24 cellular contexts compared by ENCODE assay signal in the genomic region with DNA sequence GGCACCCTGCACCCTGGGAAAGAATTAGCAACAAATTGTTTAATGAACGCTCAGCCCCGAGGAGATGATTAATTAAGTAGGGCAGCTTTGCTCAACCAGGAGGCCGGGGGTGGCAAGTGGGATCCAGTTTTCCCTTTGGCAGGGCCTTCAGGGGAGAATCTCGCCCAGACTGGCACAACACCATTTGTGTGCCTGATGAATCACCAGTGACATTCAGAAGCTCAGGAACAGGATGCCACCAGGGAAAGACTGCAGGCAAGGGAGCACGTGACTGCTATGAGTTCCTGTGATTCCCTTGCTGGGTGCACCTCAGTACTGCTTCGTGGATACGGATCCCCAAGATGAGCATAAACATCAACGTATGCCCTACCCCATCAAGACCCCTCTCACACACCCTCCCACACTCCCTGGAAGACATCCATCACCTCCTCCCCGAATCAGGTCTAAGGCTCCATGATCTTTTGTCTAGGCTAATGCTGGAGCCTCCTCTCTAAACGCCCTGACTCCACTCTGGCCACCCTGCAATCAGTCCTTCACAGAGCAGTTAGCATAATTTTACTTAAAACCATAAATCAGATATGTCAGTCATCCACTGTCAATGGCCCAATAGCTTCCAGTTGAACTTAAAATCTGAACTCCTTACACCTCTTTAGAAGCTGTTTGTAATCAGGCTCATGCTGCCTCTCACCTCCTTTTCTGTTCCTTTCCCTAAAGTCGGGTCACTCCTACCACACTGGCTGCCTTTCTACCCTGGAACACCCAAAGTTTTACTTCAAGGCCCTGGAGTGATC.
A peak's percentile ranks its signal among the peaks of the same experiment; 100 is the strongest.
DNase-seq lines count a peak whose midpoint lies in the region; ATAC-seq, FAIRE-seq and TF ChIP-seq lines count a peak whose summit lies in the region.
"Had no signal": no experiment of that assay in that cellular context is flagged by ENCODE, and none has a peak within 500 bp of the region (broad histone marks: within the 10 kb centered on the region; RNA-seq: fewer than 3 reads in every experiment).

No MANE protein-coding gene starts in this region.

- H3K9ac ChIP-seq in mammary epithelial cell (ENCODE audit: insufficient read depth, low read length), result no peak overlapping the region

- no peak overlapping the region for H2AFZ ChIP-seq in mammary epithelial cell (ENCODE audit: low read depth, low read length)

- WGBS in mammary epithelial cell (ENCODE audit: low coverage, missing lambda C conversion rate), result 58% methylated on average over 11 of the region's 11 CpGs

- DNase-seq in LHCN-M2 (ENCODE audit: low read depth) (peak; percentile 19), mammary epithelial cell (peak; percentile 9), right atrium auricular region (ENCODE audit: low spot score) (no peak), gastrocnemius medialis (peak in 1 of 2 donors; percentile 26), urothelium cell line (ENCODE audit: low spot score) (no peak), cerebellar cortex (ENCODE audit: low spot score) (no peak)
- DNase-seq: activated CD4-positive, alpha-beta T cell treated with anti-CD3 and anti-CD28 coated beads, Interleukin-2, amount 10 ng/mL, durations not matched to agents 24 days and 14 days; activated naive CD4-positive, alpha-beta T cell treated with anti-CD3 and anti-CD28 coated beads, Interleukin-2, amount 10 ng/mL, durations not matched to agents 7 days and 5 days; activated T-cell treated with anti-CD3 and anti-CD28 coated beads, Interleukin-2, amount 50 U/mL, for 72 hours; CD4-positive, alpha-beta T cell; central memory CD4-positive, alpha-beta T cell; effector CD8-positive, alpha-beta T cell; natural killer cell; NCI-H1694 treated with DMSO at 0.1 percent for 48 hours; NCI-H345 had no signal

- FAIRE-seq in urothelium cell line (lab: Jason Lieb, UNC), result no peak
- FAIRE-seq: G401.6 had no signal

- ATAC-seq in gastrocnemius medialis (peak; percentile 72 to 76), HG02840 (IDR thresholded peaks at IDR 0.05; ENCODE audit: low FRiP score, unreplicated experiment) (no peak), HG03521 (IDR thresholded peaks at IDR 0.05; ENCODE audit: unreplicated experiment) (no peak)
- ATAC-seq: activated T-cell treated with anti-CD3 and anti-CD28 coated beads, Interleukin-2, amount 50 U/mL, for 72 hours; gastroesophageal sphincter; natural killer cell; stimulated activated memory B cell treated with anti-CD40 and anti-IgM and Interleukin-4, amounts not matched to agents 10 μg/mL and 1 μg/mL and 100 μg/mL, for 72 hours had no signal

- no peaks in the 10 kb centered on the region for H3K4me1 ChIP-seq in mammary epithelial cell (ENCODE audit: insufficient read depth, low read length)
- H3K4me1 ChIP-seq in right atrium auricular region, result peaks cover 0 to 33% of the 10 kb centered on the region in 2 donors
- no peaks in the 10 kb centered on the region for H3K4me1 ChIP-seq in gastrocnemius medialis

- H3K27me3 ChIP-seq in mammary epithelial cell (ENCODE audit: insufficient read depth, low read length), result no peaks in the 10 kb centered on the region
- H3K27me3 ChIP-seq in right atrium auricular region, result no peaks in the 10 kb centered on the region
- no peaks in the 10 kb centered on the region for H3K27me3 ChIP-seq in gastrocnemius medialis
- H3K27me3 ChIP-seq: esophagus muscularis mucosa, gastroesophageal sphincter had no signal

- H3K4me3 ChIP-seq in mammary epithelial cell (replicated peaks in 1 of 3; ENCODE audit: insufficient read depth in 1 of 3, low read depth in 2 of 3, low read length in 3 of 3) (no peak overlapping the region), right atrium auricular region (no peak overlapping the region), gastrocnemius medialis (no peak overlapping the region)
- H3K4me3 ChIP-seq: esophagus muscularis mucosa, gastroesophageal sphincter, smooth muscle cell, thoracic aorta had no signal

- dilution Hi-C loops in mammary epithelial cell (cut with HindIII; ENCODE audit: low sequenced_read_pairs), result loop anchor here (10.0 kb wide), 1 partner anchor 53 kb away; no protein-coding TSS in a partner anchor

- H3K79me2 ChIP-seq in mammary epithelial cell (ENCODE audit: insufficient read depth, low read length), result no peaks in the 10 kb centered on the region

- CTCF ChIA-PET in mammary epithelial cell (lab: Charles Lee; ENCODE audit: low non-redundant PET), result no interaction called here

- BruUV-seq in mammary epithelial cell (replicated peaks; lab: Mats Ljungman, UMichigan), result no TSS peak

- no peak for TF ChIP-seq POLR2A in gastrocnemius medialis (IDR thresholded peaks at IDR 0.05)

- in situ Hi-C loops in mammary epithelial cell (cut with MboI; ENCODE audit: low sequenced_read_pairs in 2 of 2), result no loop called here
- in situ Hi-C loops in gastrocnemius medialis (cut with MboI; ENCODE audit: low sequenced_read_pairs in 4 of 4), result no loop called here

- H4K20me1 ChIP-seq in mammary epithelial cell (ENCODE audit: insufficient read depth, low read length), result no peaks in the 10 kb centered on the region

- H3K36me3 ChIP-seq in mammary epithelial cell (ENCODE audit: insufficient read depth, low read length), result no peaks in the 10 kb centered on the region
- no peaks in the 10 kb centered on the region for H3K36me3 ChIP-seq in right atrium auricular region
- no peaks in the 10 kb centered on the region for H3K36me3 ChIP-seq in gastrocnemius medialis
- H3K36me3 ChIP-seq: gastroesophageal sphincter, thoracic aorta had no signal

- H3K27ac ChIP-seq in mammary epithelial cell (ENCODE audit: insufficient read depth, low read depth, low read length), result no peak overlapping the region
- peak overlapping the region; percentile 21 to 62 for H3K27ac ChIP-seq in right atrium auricular region
- H3K27ac ChIP-seq in gastrocnemius medialis, result peak overlapping the region in 2 of 4 donors; percentile 22 to 33
- H3K27ac ChIP-seq: esophagus muscularis mucosa, gastroesophageal sphincter, thoracic aorta, VCaP had no signal

- H3K9me3 ChIP-seq in mammary epithelial cell (replicated peaks; ENCODE audit: insufficient read depth, low read length) (no peaks in the 10 kb centered on the region), right atrium auricular region (no peaks in the 10 kb centered on the region), gastrocnemius medialis (no peaks in the 10 kb centered on the region)
- H3K9me3 ChIP-seq: esophagus muscularis mucosa, gastroesophageal sphincter, thoracic aorta had no signal

- H3K4me2 ChIP-seq in mammary epithelial cell (ENCODE audit: insufficient read depth, low read depth, low read length), result no peak overlapping the region
- H3K4me2 ChIP-seq: smooth muscle cell had no signal

- TF ChIP-seq CTCF in mammary epithelial cell (conservative IDR thresholded peaks at IDR 0.05 in 1 of 2, IDR thresholded peaks at IDR 0.05 in 1 of 2; ENCODE audit: extremely low read depth in 1 of 2, insufficient read depth in 1 of 2, low read depth in 1 of 2, low read length in 2 of 2) (no peak), right atrium auricular region (IDR thresholded peaks at IDR 0.05) (no peak), gastrocnemius medialis (IDR thresholded peaks at IDR 0.05 in 4 of 5, conservative IDR thresholded peaks at IDR 0.05 in 1 of 5) (no peak)

- intact Hi-C loops in mammary epithelial cell (cut with micrococcal nuclease) (no loop called here), gastrocnemius medialis (cut with DNase I; ENCODE audit: low total_unique reads) (no loop called here)

Comparison
In these comparisons a context has a peak if more than half of its experiments do, and no peak if none do; other contexts are left out.
1. DNase-seq: peak in LHCN-M2 (single experiment) and mammary epithelial cell (single experiment); none in right atrium auricular region (single experiment), urothelium cell line (single experiment) and cerebellar cortex (single experiment).
2. ATAC-seq: peak in gastrocnemius medialis (2 of 2); none in HG02840 (single experiment) and HG03521 (single experiment).